In genomic region chr17:59361386-59361785, GRCh38 we compare ENCODE assay signal across 8 cellular contexts. TPM values are rescaled to one million over a fixed set of nuclear protein-coding genes. Genes with fewer than 3 reads are reported as not detected.
DNase-seq lines count a peak whose midpoint lies in the region; ATAC-seq and TF ChIP-seq lines count a peak whose summit lies in the region.

No MANE protein-coding gene starts in this region.

- H2BK15ac ChIP-seq in neuronal stem cell (ENCODE audit: low read length): no peak overlapping the region

- H3K18ac ChIP-seq in neuronal stem cell (ENCODE audit: low read length): no peak overlapping the region

- no peak overlapping the region for H3K9ac ChIP-seq in neuronal stem cell (ENCODE audit: low read depth, low read length, poor library complexity)

- ATAC-seq in activated CD8-positive, alpha-beta T cell treated with anti-CD3 and anti-CD28 coated beads for 36 hours: peak; percentile 61
- ATAC-seq in foreskin keratinocyte: peak; percentile 25
- ATAC-seq in thoracic aorta (ENCODE audit: insufficient number of reproducible peaks, low FRiP score, low read depth): no peak
- no peak for ATAC-seq in GM18502 (IDR thresholded peaks at IDR 0.05; ENCODE audit: poor library complexity, unreplicated experiment)
- ATAC-seq in HG02852 (IDR thresholded peaks at IDR 0.05; ENCODE audit: unreplicated experiment): no peak

- no peak overlapping the region for H3K4me2 ChIP-seq in neuronal stem cell (ENCODE audit: insufficient read depth, low read length, poor library complexity, severe bottlenecking)

- H2AFZ ChIP-seq in neuronal stem cell (ENCODE audit: low read length): no peak overlapping the region

- H3K27me3 ChIP-seq in foreskin keratinocyte: no peaks in the 10 kb centered on the region
- no peaks in the 10 kb centered on the region for H3K27me3 ChIP-seq in thoracic aorta (replicated peaks; ENCODE audit: insufficient read depth)
- no peaks in the 10 kb centered on the region for H3K27me3 ChIP-seq in neuronal stem cell (ENCODE audit: control insufficient read depth in 3 of 3, insufficient read depth in 3 of 3, low read depth in 1 of 3, low read length in 3 of 3)

- CTCF ChIA-PET in activated CD8-positive, alpha-beta T cell treated with anti-CD3 and anti-CD28 coated beads for 36 hours (lab: Charles Lee): interaction anchor here (1.3 to 4.8 kb wide), 5 partner anchors 30 to 81 kb away, joined by 3 to 21 read pairs (median 11); no protein-coding TSS in a partner anchor

- peak overlapping the region; percentile 62 for H3K4me3 Mint-ChIP-seq in activated CD8-positive, alpha-beta T cell treated with anti-CD3 and anti-CD28 coated beads for 36 hours

- intact Hi-C loops in activated CD8-positive, alpha-beta T cell treated with anti-CD3 and anti-CD28 coated beads for 36 hours (cut with micrococcal nuclease): loop anchor here (5.0 kb wide), 1 partner anchor 34 kb away; no protein-coding TSS in a partner anchor

- H3K27me3 Mint-ChIP-seq in activated CD8-positive, alpha-beta T cell treated with anti-CD3 and anti-CD28 coated beads for 36 hours: no peaks in the 10 kb centered on the region

- POLR2A ChIA-PET in activated CD8-positive, alpha-beta T cell treated with anti-CD3 and anti-CD28 coated beads for 36 hours (lab: Charles Lee): interaction anchor here (0.9 to 3.1 kb wide), 8 partner anchors 8 to 80 kb away, joined by 3 to 12 read pairs (median 6); partner anchors contain the start of gene YPEL2

- H4K8ac ChIP-seq in neuronal stem cell (ENCODE audit: low read depth, low read length): no peak overlapping the region

- H3K27ac Mint-ChIP-seq in activated CD8-positive, alpha-beta T cell treated with anti-CD3 and anti-CD28 coated beads for 36 hours: peak overlapping the region; percentile 90

- H3K4me3 ChIP-seq in thoracic aorta: no peak overlapping the region
- H3K4me3 ChIP-seq in neuronal stem cell (ENCODE audit: low read length in 2 of 2): no peak overlapping the region

- no peak overlapping the region for H3K23ac ChIP-seq in neuronal stem cell (ENCODE audit: low read depth, low read length, poor library complexity)

- H3K4ac ChIP-seq in neuronal stem cell (ENCODE audit: low read length): no peak overlapping the region

- H3K36me3 Mint-ChIP-seq in activated CD8-positive, alpha-beta T cell treated with anti-CD3 and anti-CD28 coated beads for 36 hours (ENCODE audit: low read depth): peaks cover 10% of the 10 kb centered on the region

- no peak overlapping the region for H2BK120ac ChIP-seq in neuronal stem cell (ENCODE audit: low read depth, low read length)

- H2AK5ac ChIP-seq in neuronal stem cell (ENCODE audit: low read depth, low read length): no peak overlapping the region

- H3K36me3 ChIP-seq in thoracic aorta (no peaks in the 10 kb centered on the region), neuronal stem cell (replicated peaks in 1 of 2; ENCODE audit: control insufficient read depth in 2 of 2, insufficient read depth in 2 of 2, low read length in 2 of 2) (no peaks in the 10 kb centered on the region)

- H3K4me1 Mint-ChIP-seq in activated CD8-positive, alpha-beta T cell treated with anti-CD3 and anti-CD28 coated beads for 36 hours (ENCODE audit: low read depth): peaks cover 72% of the 10 kb centered on the region

- no peak overlapping the region for H3K14ac ChIP-seq in neuronal stem cell (ENCODE audit: low read length)

- H3K9me3 ChIP-seq in thoracic aorta: no peaks in the 10 kb centered on the region
- peaks cover 0 to 6% of the 10 kb centered on the region in 2 donors for H3K9me3 ChIP-seq in neuronal stem cell (replicated peaks in 1 of 2; ENCODE audit: control insufficient read depth in 2 of 2, insufficient read depth in 1 of 2, low read depth in 1 of 2, low read length in 2 of 2)

- no peak overlapping the region for H2BK5ac ChIP-seq in neuronal stem cell (ENCODE audit: low read length)

- WGBS in neuronal stem cell (ENCODE audit: extremely low coverage in 2 of 2, insufficient read length in 2 of 2, insufficient replicate concordance in 1 of 2), 2 donors: no CpG with 5 or more reads among the region's 3 CpGs

- H3K4me1 ChIP-seq in foreskin keratinocyte (peaks cover 5% of the 10 kb centered on the region), thoracic aorta (ENCODE audit: control insufficient read depth in 1 of 2, low read depth in 2 of 2) (peaks cover 87 to 99% of the 10 kb centered on the region in 2 donors), neuronal stem cell (ENCODE audit: control insufficient read depth in 2 of 2, insufficient read depth in 1 of 2, low read depth in 1 of 2, low read length in 2 of 2) (peaks cover 23% of the 10 kb centered on the region in 2 donors)

- H3K79me1 ChIP-seq in neuronal stem cell (ENCODE audit: low read depth, low read length): no peaks in the 10 kb centered on the region

- H2BK12ac ChIP-seq in neuronal stem cell (ENCODE audit: low read length): no peak overlapping the region

- H4K91ac ChIP-seq in neuronal stem cell (ENCODE audit: low read depth, low read length, poor library complexity): no peak overlapping the region

- H3K27ac ChIP-seq in foreskin keratinocyte (no peak overlapping the region), thoracic aorta (peak overlapping the region; percentile 83 to 92), neuronal stem cell (replicated peaks; ENCODE audit: low read length) (no peak overlapping the region)

- peak; percentile 39 for DNase-seq in activated T-cell treated with anti-CD3 and anti-CD28 coated beads for 24 hours (ENCODE audit: low read depth)
- no peak for DNase-seq in activated T-cell treated with anti-CD3 and anti-CD28 coated beads, Interleukin-2, amount 50 U/mL, for 48 hours
- peak; percentile 59 for DNase-seq in activated CD8-positive, alpha-beta T cell treated with anti-CD3 and anti-CD28 coated beads for 36 hours
- DNase-seq in foreskin keratinocyte: peak; percentile 40 to 71
- no peak for DNase-seq in thoracic aorta (ENCODE audit: low spot score)
- no peak for DNase-seq in neuronal stem cell (ENCODE audit: low spot score)

- peaks cover 4% of the 10 kb centered on the region for H3K9me3 Mint-ChIP-seq in activated CD8-positive, alpha-beta T cell treated with anti-CD3 and anti-CD28 coated beads for 36 hours

- no peak for TF ChIP-seq CTCF in activated CD8-positive, alpha-beta T cell treated with anti-CD3 and anti-CD28 coated beads for 36 hours (IDR thresholded peaks at IDR 0.05)
- TF ChIP-seq CTCF in foreskin keratinocyte (conservative IDR thresholded peaks at IDR 0.05): no peak
- no peak for TF ChIP-seq CTCF in thoracic aorta (IDR thresholded peaks at IDR 0.05)

RNA-seq across cellular contexts. Expression of gene YPEL2, which starts 29.9 kb away (rescaled TPM):
- total RNA-seq in activated CD8-positive, alpha-beta T cell treated with anti-CD3 and anti-CD28 coated beads for 36 hours: 1 to 10 TPM; 4.2 to 4.9 TPM
- total RNA-seq in foreskin keratinocyte: 0.74 and 0.95 TPM in 2 replicates
- 0.22 and 0.26 TPM in 2 replicates for polyA plus RNA-seq in foreskin keratinocyte
- 10 to 100 TPM; 64.2 to 79.9 TPM for total RNA-seq in thoracic aorta
- 9.8 TPM for polyA plus RNA-seq in neuronal stem cell (2013, experiment 1 of 2)
- polyA plus RNA-seq in neuronal stem cell (2013, experiment 2 of 2): 9.6 TPM

Comparison
In these comparisons a context has a peak if more than half of its experiments do, and no peak if none do; other contexts are left out.
1. DNase-seq: peak in activated T-cell treated with anti-CD3 and anti-CD28 coated beads for 24 hours (single experiment), activated CD8-positive, alpha-beta T cell treated with anti-CD3 and anti-CD28 coated beads for 36 hours (single experiment) and foreskin keratinocyte (2 of 2); none in activated T-cell treated with anti-CD3 and anti-CD28 coated beads, Interleukin-2, amount 50 U/mL, for 48 hours (0 of 2), thoracic aorta (single experiment) and neuronal stem cell (single experiment).
2. ATAC-seq: peak in activated CD8-positive, alpha-beta T cell treated with anti-CD3 and anti-CD28 coated beads for 36 hours (single experiment) and foreskin keratinocyte (single experiment); none in thoracic aorta (single experiment), GM18502 (single experiment) and HG02852 (single experiment).
3. H3K27ac ChIP-seq: peak in thoracic aorta (2 of 2); none in foreskin keratinocyte (single experiment) and neuronal stem cell (single experiment).
4. RNA of gene YPEL2, which starts 29.9 kb away (total RNA-seq): 64.2 to 79.9 TPM in thoracic aorta; 4.2 to 4.9 TPM in activated CD8-positive, alpha-beta T cell treated with anti-CD3 and anti-CD28 coated beads for 36 hours and 0.74 to 0.95 TPM in foreskin keratinocyte; every median in the first group is over 10 times any median in the second.